2 cellular contexts compared by ENCODE assay signal in genomic region chr6:42507901-42508300, GRCh38.
A peak's percentile ranks its signal among the peaks of the same experiment; 100 is the strongest.
TF ChIP-seq lines count a peak whose summit lies in the region.

No MANE protein-coding gene starts in this region.

TF ChIP-seq in A549, 52 proteins besides CTCF, POLR2A, EP300 and RAD21:
- TF ChIP-seq PHF8 (IDR thresholded peaks at IDR 0.05; ENCODE audit: borderline replicate concordance, low read depth) (no peak), FOXS1 (CRISPR knock-in tag; IDR thresholded peaks at IDR 0.05) (no peak), HOXB5 (CRISPR knock-in tag; IDR thresholded peaks at IDR 0.05) (no peak), NR3C1 (IDR thresholded peaks at IDR 0.05) (no peak), ZNF302 (CRISPR knock-in tag; IDR thresholded peaks at IDR 0.05) (no peak), HEYL (CRISPR knock-in tag; IDR thresholded peaks at IDR 0.05) (no peak), RFX5 (IDR thresholded peaks at IDR 0.05) (no peak), NFE2L2 (conservative IDR thresholded peaks at IDR 0.05; ENCODE audit: low read length) (no peak), REST (IDR thresholded peaks at IDR 0.05) (no peak), RARB (CRISPR knock-in tag; IDR thresholded peaks at IDR 0.05) (no peak), FOSB (CRISPR knock-in tag; IDR thresholded peaks at IDR 0.05) (no peak), EHF (CRISPR knock-in tag; IDR thresholded peaks at IDR 0.05) (no peak)

TF ChIP-seq in SK-N-SH, 30 proteins besides CTCF, POLR2A, EP300 and RAD21:
- TF ChIP-seq FOXM1 (IDR thresholded peaks at IDR 0.05; ENCODE audit: low read depth): no peak
- TF ChIP-seq REST (IDR thresholded peaks at IDR 0.05; ENCODE audit: low read depth, low read length): no peak
- no peak for TF ChIP-seq GABPA (IDR thresholded peaks at IDR 0.05; ENCODE audit: low read depth)
- peak; percentile 42; the same call in 1 of the 2 replicates for TF ChIP-seq TCF12 (IDR thresholded peaks at IDR 0.05)
TF ChIP-seq in SK-N-SH: peak in this region for 1.
